In genomic region chr4:56958111-56958517, GRCh38 we compare ENCODE assay signal across 8 cellular contexts. TPM values are rescaled to one million over a fixed set of nuclear protein-coding genes. Genes with fewer than 3 reads are reported as not detected.
DNase-seq lines count a peak whose midpoint lies in the region; ATAC-seq and TF ChIP-seq lines count a peak whose summit lies in the region.

No MANE protein-coding gene starts in this region.

- intact Hi-C loops in ovary (cut with DNase I), result no loop called here

- POLR2A ChIA-PET in RWPE1 (lab: Yijun Ruan, JAX; ENCODE audit: low non-redundant PET), result no interaction called here

- 4 to 9% (median 6%) methylated on average over 7 of the region's 7 CpGs for WGBS in ovary, 3 donors

- no peak for TF ChIP-seq CTCF in RWPE1 (conservative IDR thresholded peaks at IDR 0.05; ENCODE audit: low read depth)
- TF ChIP-seq CTCF in fibroblast of the aortic adventitia (IDR thresholded peaks at IDR 0.05; ENCODE audit: insufficient read depth, low read length), result no peak
- no peak for TF ChIP-seq CTCF in ovary (IDR thresholded peaks at IDR 0.05)

- H3K27ac ChIP-seq in RWPE1, result peak overlapping the region; percentile 70
- no peak overlapping the region for H3K27ac ChIP-seq in ovary

- DNase-seq in HPDE6-E6E7 (ENCODE audit: extremely low spot score) (peak; percentile 56), RWPE1 (ENCODE audit: low spot score) (peak; percentile 75), fibroblast of the aortic adventitia (ENCODE audit: low read depth) (peak; percentile 99), ovary (peak; percentile 69 to 84 (median 71)), HAP-1 (ENCODE audit: low spot score in 2 of 2) (no peak), activated gamma-delta T cell (lab: John Stamatoyannopoulos, UW) (no peak)

- peak overlapping the region; percentile 23 for H3K4me3 ChIP-seq in fibroblast of the aortic adventitia (ENCODE audit: low read depth, low read length)
- H3K4me3 ChIP-seq in ovary, result no peak overlapping the region
- H3K4me3 ChIP-seq in HAP-1, result no peak overlapping the region

- no peak for TF ChIP-seq POLR2A in ovary (IDR thresholded peaks at IDR 0.05)

- no peak for TF ChIP-seq EP300 in ovary (IDR thresholded peaks at IDR 0.05)

- no peaks in the 10 kb centered on the region for H3K27me3 ChIP-seq in ovary
- H3K27me3 ChIP-seq in HAP-1 (ENCODE audit: low read depth), result no peaks in the 10 kb centered on the region

- ATAC-seq in GM18858 (IDR thresholded peaks at IDR 0.05; ENCODE audit: unreplicated experiment) (no peak), HG03521 (IDR thresholded peaks at IDR 0.05; ENCODE audit: unreplicated experiment) (no peak)

- peaks cover 1% of the 10 kb centered on the region for H3K4me1 ChIP-seq in ovary (ENCODE audit: insufficient read depth)
- peaks cover 2% of the 10 kb centered on the region; the same call in 1 of the 2 replicates for H3K4me1 ChIP-seq in HAP-1

- CTCF ChIA-PET in RWPE1 (lab: Yijun Ruan, JAX), result no interaction called here

- H3K9me3 ChIP-seq in ovary (no peaks in the 10 kb centered on the region), HAP-1 (no peaks in the 10 kb centered on the region)

- H3K36me3 ChIP-seq in ovary, result no peaks in the 10 kb centered on the region
- peaks cover 17% of the 10 kb centered on the region for H3K36me3 ChIP-seq in HAP-1 (replicated peaks)

- in situ Hi-C loops in HAP-1 (cut with MboI; ENCODE audit: low sequenced_read_pairs), result no loop called here

RNA-seq across cellular contexts. Expression of gene NOA1, which starts 19.3 kb away (rescaled TPM):
- total RNA-seq in fibroblast of the aortic adventitia (ENCODE audit: low replicate concordance) (15.0 and 21.2 TPM in 2 replicates), ovary (10 to 100 TPM; 12.6 to 21.5 (median 18.5) TPM)
- polyA plus RNA-seq in ovary, result 10 to 100 TPM; 16.2 to 19.1 TPM

RNA-seq across cellular contexts. Expression of gene POLR2B, which starts 20.6 kb away (rescaled TPM):
- total RNA-seq in fibroblast of the aortic adventitia (ENCODE audit: low replicate concordance) (94.2 and 97.0 TPM in 2 replicates), ovary (10 to 100 TPM; 53.3 to 79.4 (median 65.5) TPM)
- 10 to 100 TPM; 31.8 to 60.2 TPM for polyA plus RNA-seq in ovary

RNA-seq across cellular contexts. Expression of gene REST, which starts 50.4 kb away (rescaled TPM):
- 42.1 and 50.6 TPM in 2 replicates for total RNA-seq in fibroblast of the aortic adventitia (ENCODE audit: low replicate concordance)
- total RNA-seq in ovary, result 10 to 100 TPM; 23.6 to 43.7 (median 33.8) TPM
- 10 to 100 TPM in 1 of 2 donors, 1 to 10 TPM in 1; 8.2 to 15.2 TPM for polyA plus RNA-seq in ovary

Comparison
In these comparisons a context has a peak if more than half of its experiments do, and no peak if none do; other contexts are left out.
1. DNase-seq: peak in HPDE6-E6E7 (single experiment), RWPE1 (single experiment), fibroblast of the aortic adventitia (single experiment) and ovary (5 of 5); none in HAP-1 (0 of 2) and activated gamma-delta T cell (single experiment).